Comparison of ENCODE assay signal across 18 cellular contexts in the genomic region with DNA sequence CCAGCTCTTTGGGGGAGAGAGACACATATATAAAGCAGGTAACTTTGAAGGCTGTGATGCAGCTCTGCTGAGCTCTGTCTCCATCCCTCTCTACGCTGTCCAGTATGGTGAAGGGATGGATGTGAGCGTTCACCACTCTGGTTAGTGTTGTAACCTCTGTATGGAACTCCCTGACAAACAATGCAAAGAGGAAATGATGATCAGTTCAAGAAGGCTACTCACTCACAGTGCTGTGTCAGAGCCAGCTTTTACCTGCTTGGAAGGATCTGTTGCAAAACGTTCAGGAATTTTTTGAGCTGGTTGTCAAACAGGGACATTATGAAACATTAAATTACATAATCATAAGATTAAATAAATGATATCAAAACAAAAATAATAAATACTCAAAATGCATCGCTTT.
"Had no signal": no experiment of that assay in that cellular context is flagged by ENCODE, and none has a peak within 500 bp of the region (broad histone marks: within the 10 kb centered on the region; RNA-seq: fewer than 3 reads in every experiment).

No MANE protein-coding gene starts in this region.

- H3K4me3 ChIP-seq: dorsolateral prefrontal cortex, gastrocnemius medialis, right atrium auricular region, tibial artery, uterus had no signal

- FAIRE-seq: colon, TTC549 had no signal

- H3K9me3 ChIP-seq: gastrocnemius medialis, right atrium auricular region, tibial artery, uterus had no signal

- H3K36me3 ChIP-seq: gastrocnemius medialis, right atrium auricular region, tibial artery, uterus had no signal

- H3K4me1 ChIP-seq: gastrocnemius medialis, right atrium auricular region, tibial artery, uterus had no signal

- ATAC-seq: activated CD4-positive, alpha-beta T cell treated with anti-CD3 and anti-CD28 coated beads for 36 hours; activated CD8-positive, alpha-beta memory T cell treated with anti-CD3 and anti-CD28 coated beads, Interleukin-2, amount 10 ng/mL, durations not matched to agents 7 days and 5 days; activated T-helper 17 cell treated with anti-CD3 and anti-CD28 coated beads, Interleukin-2, amount 50 U/mL, for 72 hours; gastrocnemius medialis; stimulated activated naive CD8-positive, alpha-beta T cell treated with anti-CD3 and anti-CD28 coated beads, Interleukin-15, Interleukin-2, amounts not matched to agents 100 U/mL and 50 U/mL, for 24 hours had no signal

- H3K27ac ChIP-seq: gastrocnemius medialis, right atrium auricular region, tibial artery, uterus had no signal

- DNase-seq: activated CD4-positive, alpha-beta memory T cell treated with anti-CD3 and anti-CD28 coated beads, Interleukin-2, amount 10 ng/mL, durations not matched to agents 7 days and 5 days; activated CD4-positive, alpha-beta T cell treated with anti-CD3 and anti-CD28 coated beads for 36 hours; activated CD8-positive, alpha-beta memory T cell treated with anti-CD3 and anti-CD28 coated beads, Interleukin-2, amount 10 ng/mL, durations not matched to agents 7 days and 5 days; activated naive CD4-positive, alpha-beta T cell; activated naive CD8-positive, alpha-beta T cell treated with anti-CD3 and anti-CD28 coated beads for 36 hours; activated T-cell treated with anti-CD3 and anti-CD28 coated beads, Interleukin-2, amount 50 U/mL, for 1 hour; amniotic stem cell; gastrocnemius medialis; kidney glomerular epithelial cell; left ventricle myocardium superior; stimulated activated naive CD8-positive, alpha-beta T cell treated with anti-CD3 and anti-CD28 coated beads, Interleukin-15, Interleukin-2, amounts not matched to agents 100 U/mL and 50 U/mL, for 24 hours; tibial artery; uterus had no signal

- H3K27me3 ChIP-seq: dorsolateral prefrontal cortex, gastrocnemius medialis, right atrium auricular region, tibial artery, uterus had no signal
